ENCODE assay signal across 9 cellular contexts in the genomic region with DNA sequence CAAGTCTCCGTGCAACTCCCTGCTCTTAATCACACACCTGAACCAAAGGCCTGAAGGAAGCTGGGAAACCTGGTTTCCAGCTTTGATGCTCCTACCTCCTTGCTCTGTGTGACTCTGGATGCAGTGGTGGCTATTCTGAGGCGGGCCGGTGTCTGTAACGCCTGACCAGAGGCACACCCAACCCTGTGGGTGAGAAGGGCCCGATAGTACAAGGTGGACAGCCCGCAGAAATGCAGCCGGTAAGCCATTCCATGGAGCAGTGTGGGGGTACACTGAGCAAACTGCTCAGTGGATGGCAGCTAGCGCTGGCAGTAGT. TPM values are rescaled to one million over a fixed set of nuclear protein-coding genes. Genes with fewer than 3 reads are reported as not detected.
DNase-seq lines count a peak whose midpoint lies in the region; ATAC-seq, FAIRE-seq and TF ChIP-seq lines count a peak whose summit lies in the region.
"Had no signal": no experiment of that assay in that cellular context is flagged by ENCODE, and none has a peak within 500 bp of the region (broad histone marks: within the 10 kb centered on the region; RNA-seq: fewer than 3 reads in every experiment).

No MANE protein-coding gene starts in this region.

- H3K27me3 ChIP-seq in HepG2 (ENCODE audit: control insufficient read depth in 1 of 2, insufficient read depth in 2 of 2, low read length in 2 of 2) (no peaks in the 10 kb centered on the region), subcutaneous abdominal adipose tissue (ENCODE audit: control insufficient read depth in 5 of 5, insufficient read depth in 4 of 5, low read length in 5 of 5) (no peaks in the 10 kb centered on the region)

- no peak for TF ChIP-seq EP300 in HepG2 (IDR thresholded peaks at IDR 0.05; ENCODE audit: low read depth in 2 of 2, low read length in 2 of 2)
- TF ChIP-seq EP300 in HepG2 (CRISPR knock-in tag; IDR thresholded peaks at IDR 0.05; ENCODE audit: borderline replicate concordance), result no peak

- POLR2A ChIA-PET in HepG2 (lab: Yijun Ruan, JAX), result interaction anchor here (0.9 to 4.2 kb wide), 8 partner anchors 11 to 41 kb away, joined by 3 to 38 read pairs (median 10); partner anchors contain the start of gene AHDC1

- peak overlapping the region; percentile 95 for H3K4me2 ChIP-seq in HepG2 (ENCODE audit: low read depth, low read length)

- no peak overlapping the region for H2AFZ ChIP-seq in HepG2 (ENCODE audit: low read length)

- H3K27ac Mint-ChIP-seq in T-helper 1 cell treated with Interleukin-12 subunit alpha and Interleukin-12 subunit beta and Interleukin-4 antibody, amounts not matched to agents 30 μg/mL and 1 μg/mL, for 36 hours, result peak overlapping the region; percentile 83
- peak overlapping the region; percentile 65 for H3K27ac Mint-ChIP-seq in activated naive CD8-positive, alpha-beta T cell treated with anti-CD3 and anti-CD28 coated beads, Interleukin-2, amount 50 U/mL, for 24 hours

- no peak for ATAC-seq in activated naive CD8-positive, alpha-beta T cell treated with anti-CD3 and anti-CD28 coated beads, Interleukin-2, amount 50 U/mL, for 24 hours
- ATAC-seq in HepG2 (peak; percentile 11; the same call in 2 of the 3 replicates), HG03342 (IDR thresholded peaks at IDR 0.05; ENCODE audit: unreplicated experiment) (no peak)

- no TSS peak for BruUV-seq in HepG2 (replicated peaks; lab: Mats Ljungman, UMichigan)

- peaks cover 28% of the 10 kb centered on the region for H3K79me2 ChIP-seq in HepG2 (ENCODE audit: insufficient read depth, low read length)

- peak overlapping the region; percentile 78 for H3K4me3 Mint-ChIP-seq in T-helper 1 cell treated with Interleukin-12 subunit alpha and Interleukin-12 subunit beta and Interleukin-4 antibody, amounts not matched to agents 30 μg/mL and 1 μg/mL, for 36 hours
- peak overlapping the region; percentile 70 for H3K4me3 Mint-ChIP-seq in activated naive CD8-positive, alpha-beta T cell treated with anti-CD3 and anti-CD28 coated beads, Interleukin-2, amount 50 U/mL, for 24 hours

- no peak for TF ChIP-seq CTCF in HepG2 (CRISPR knock-in tag; IDR thresholded peaks at IDR 0.05)

- no peak for TF ChIP-seq POLR2A in HepG2 (IDR thresholded peaks at IDR 0.05; ENCODE audit: insufficient read depth in 1 of 2, low read depth in 2 of 2, low read length in 2 of 2)

- H3K4me3 ChIP-seq in HepG2 (replicated peaks in 1 of 3; ENCODE audit: insufficient read depth in 1 of 3, low read depth in 2 of 3, low read length in 3 of 3), result peak overlapping the region; percentile 38 to 66 (median 54)
- H3K4me3 ChIP-seq in subcutaneous abdominal adipose tissue (ENCODE audit: low read depth in 1 of 5, low read length in 5 of 5), result peak overlapping the region in 4 of 5 donors; percentile 8 to 56 (median 50)

- WGBS in HepG2 (ENCODE audit: low lambda C conversion rate), result 27% methylated on average over 8 of the region's 8 CpGs

- H3K36me3 ChIP-seq in HepG2 (replicated peaks in 1 of 2; ENCODE audit: control insufficient read depth in 1 of 2, insufficient read depth in 2 of 2, low read length in 2 of 2), result no peaks in the 10 kb centered on the region
- H3K36me3 ChIP-seq in subcutaneous abdominal adipose tissue (ENCODE audit: control insufficient read depth in 5 of 5, insufficient read depth in 5 of 5, low read length in 5 of 5), result no peaks in the 10 kb centered on the region

- no peaks in the 10 kb centered on the region for H3K9me3 Mint-ChIP-seq in T-helper 1 cell treated with Interleukin-12 subunit alpha and Interleukin-12 subunit beta and Interleukin-4 antibody, amounts not matched to agents 30 μg/mL and 1 μg/mL, for 36 hours
- no peaks in the 10 kb centered on the region for H3K9me3 Mint-ChIP-seq in activated naive CD8-positive, alpha-beta T cell treated with anti-CD3 and anti-CD28 coated beads, Interleukin-2, amount 50 U/mL, for 24 hours

- in situ Hi-C loops in HepG2 (cut with HindIII; ENCODE audit: extremely low pct_ligation_motif_present, low pct_unique_long_range_greater_than_20kb), result no loop called here

- DNase-seq in T-helper 1 cell, result no peak
- DNase-seq in activated naive CD8-positive, alpha-beta T cell treated with anti-CD3 and anti-CD28 coated beads, Interleukin-2, amount 50 U/mL, for 24 hours, result no peak
- no peak for DNase-seq in HepG2 (ENCODE audit: low spot score)
- DNase-seq in cerebellar cortex (ENCODE audit: low spot score), result no peak
- DNase-seq in dermis blood vessel endothelial cell, result no peak

- H4K20me1 ChIP-seq in HepG2 (ENCODE audit: insufficient read depth, low read length), result peaks cover 8% of the 10 kb centered on the region

- H3K9ac ChIP-seq in HepG2 (ENCODE audit: insufficient read depth, low read depth, low read length) (peak overlapping the region; percentile 66), subcutaneous abdominal adipose tissue (ENCODE audit: low read length in 5 of 5) (peak overlapping the region in 3 of 5 donors; percentile 38 to 60 (median 56))

- no peaks in the 10 kb centered on the region for H3K27me3 Mint-ChIP-seq in T-helper 1 cell treated with Interleukin-12 subunit alpha and Interleukin-12 subunit beta and Interleukin-4 antibody, amounts not matched to agents 30 μg/mL and 1 μg/mL, for 36 hours (ENCODE audit: low read depth)
- H3K27me3 Mint-ChIP-seq in activated naive CD8-positive, alpha-beta T cell treated with anti-CD3 and anti-CD28 coated beads, Interleukin-2, amount 50 U/mL, for 24 hours, result no peaks in the 10 kb centered on the region

- peaks cover 30% of the 10 kb centered on the region for H3K4me1 Mint-ChIP-seq in T-helper 1 cell treated with Interleukin-12 subunit alpha and Interleukin-12 subunit beta and Interleukin-4 antibody, amounts not matched to agents 30 μg/mL and 1 μg/mL, for 36 hours (ENCODE audit: low read depth)
- H3K4me1 Mint-ChIP-seq in activated naive CD8-positive, alpha-beta T cell treated with anti-CD3 and anti-CD28 coated beads, Interleukin-2, amount 50 U/mL, for 24 hours, result peaks cover 23% of the 10 kb centered on the region

- no peaks in the 10 kb centered on the region for H3K9me3 ChIP-seq in HepG2 (ENCODE audit: low read length)
- no peaks in the 10 kb centered on the region for H3K9me3 ChIP-seq in subcutaneous abdominal adipose tissue (ENCODE audit: control insufficient read depth in 5 of 5, low read length in 5 of 5)

- intact Hi-C loops in HepG2 (cut with micrococcal nuclease; ENCODE audit: unreplicated experiment), result loop anchor here (5.0 kb wide), 1 partner anchor 34 kb away; the partner anchor contains the start of gene AHDC1

- H3K36me3 Mint-ChIP-seq in T-helper 1 cell treated with Interleukin-12 subunit alpha and Interleukin-12 subunit beta and Interleukin-4 antibody, amounts not matched to agents 30 μg/mL and 1 μg/mL, for 36 hours (ENCODE audit: low read depth), result peaks cover 6% of the 10 kb centered on the region
- H3K36me3 Mint-ChIP-seq in activated naive CD8-positive, alpha-beta T cell treated with anti-CD3 and anti-CD28 coated beads, Interleukin-2, amount 50 U/mL, for 24 hours (ENCODE audit: low read depth), result no peaks in the 10 kb centered on the region

- H3K4me1 ChIP-seq in HepG2 (ENCODE audit: insufficient read depth, low read length) (peaks cover 96% of the 10 kb centered on the region), subcutaneous abdominal adipose tissue (ENCODE audit: control insufficient read depth in 5 of 5, insufficient read depth in 5 of 5, low read length in 5 of 5) (peaks cover 29 to 96% (median 94%) of the 10 kb centered on the region in 5 donors)

- CTCF ChIA-PET in HepG2 (lab: Yijun Ruan, JAX; ENCODE audit: low intra/inter-chr PET ratio, low total read pairs), result interaction anchor here (0.9 to 1.4 kb wide), 4 partner anchors 11 to 94 kb away, joined by 3 to 7 read pairs (median 3); no protein-coding TSS in a partner anchor

- FAIRE-seq in HepG2 (lab: Jason Lieb, UNC), result no peak
- FAIRE-seq: A204.1 had no signal

- H3K27ac ChIP-seq in HepG2 (ENCODE audit: extremely low read length, insufficient read depth, low read length), result peak overlapping the region; percentile 67
- peak overlapping the region; percentile 30 for H3K27ac ChIP-seq in subcutaneous abdominal adipose tissue (ENCODE audit: low read depth, low read length)

- no peak for TF ChIP-seq RAD21 in HepG2 (CRISPR knock-in tag; IDR thresholded peaks at IDR 0.05)

TF ChIP-seq in HepG2, 621 proteins besides CTCF, POLR2A, EP300 and RAD21 (continues in another document):
- 0 out of 2 replicates have a peak, but pooled peaks have one; percentile 47 for TF ChIP-seq ZNF709 (CRISPR knock-in tag; IDR thresholded peaks at IDR 0.05)
- no peak for TF ChIP-seq E2F5 (CRISPR knock-in tag; conservative IDR thresholded peaks at IDR 0.05)

RNA-seq across cellular contexts. Expression of gene AHDC1, which starts 36.1 kb away (rescaled TPM):
- total RNA-seq in HepG2 (2016; rRNA removed; fragmentation: Illumina TruSeq; extraction: Trizol) (2.6 and 2.7 TPM in 2 replicates), dermis blood vessel endothelial cell (7.1 and 16.0 TPM in 2 replicates)
- 1.9 and 2.6 TPM in 2 replicates for total RNA-seq in HepG2 (2016; cell fraction: cytosol; rRNA removed; fragmentation: Illumina TruSeq; extraction: Trizol; ENCODE audit: low read depth)
- total RNA-seq in HepG2 (2016; cell fraction: insoluble cytoplasmic fraction; rRNA removed; fragmentation: Illumina TruSeq; extraction: Trizol), result 3.1 and 3.5 TPM in 2 replicates
- total RNA-seq in HepG2 (2016; cell fraction: membrane; rRNA removed; fragmentation: Illumina TruSeq; extraction: Trizol), result 1.6 and 2.4 TPM in 2 replicates
- total RNA-seq in HepG2 (2016; cell fraction: nucleus; rRNA removed; fragmentation: Illumina TruSeq; extraction: Trizol), result 3.0 and 6.6 TPM in 2 replicates
- polyA plus RNA-seq in HepG2 (2011; rRNA removed), result 1.0 and 1.2 TPM in 2 replicates
- polyA plus RNA-seq in HepG2 (2011; cell fraction: cytosol; rRNA removed), result 0.52 and 0.72 TPM in 2 replicates
- polyA plus RNA-seq in HepG2 (2011; cell fraction: nucleus; rRNA removed), result 7.0 and 8.3 TPM in 2 replicates
- polyA plus RNA-seq in HepG2 (2012), result 4.7 and 7.3 TPM in 2 replicates
- 0.24 and 0.35 TPM in 2 replicates for polyA plus RNA-seq in HepG2 (2016; cell fraction: cytosol; fragmentation: Illumina TruSeq; extraction: Trizol; ENCODE audit: low read depth)
- 3.9 and 4.0 TPM in 2 replicates for polyA plus RNA-seq in HepG2 (2016; cell fraction: insoluble cytoplasmic fraction; fragmentation: Illumina TruSeq; extraction: Trizol; ENCODE audit: low read depth)
- 0.32 and 0.57 TPM in 2 replicates for polyA plus RNA-seq in HepG2 (2016; cell fraction: membrane; fragmentation: Illumina TruSeq; extraction: Trizol; ENCODE audit: low read depth)
- 12.2 and 16.8 TPM in 2 replicates for polyA plus RNA-seq in HepG2 (2016; cell fraction: nucleus; fragmentation: Illumina TruSeq; extraction: Trizol; ENCODE audit: insufficient read depth, low read depth)
- 3.1 and 6.5 TPM in 2 replicates for polyA minus RNA-seq in HepG2 (2011; rRNA and poly(A)+ RNA removed; ENCODE audit: low replicate concordance)
- polyA minus RNA-seq in HepG2 (2011; cell fraction: cytosol; rRNA and poly(A)+ RNA removed), result 3.1 and 3.7 TPM in 2 replicates
- 5.1 and 5.3 TPM in 2 replicates for polyA minus RNA-seq in HepG2 (2011; cell fraction: nucleus; rRNA and poly(A)+ RNA removed)
